In the genomic region with DNA sequence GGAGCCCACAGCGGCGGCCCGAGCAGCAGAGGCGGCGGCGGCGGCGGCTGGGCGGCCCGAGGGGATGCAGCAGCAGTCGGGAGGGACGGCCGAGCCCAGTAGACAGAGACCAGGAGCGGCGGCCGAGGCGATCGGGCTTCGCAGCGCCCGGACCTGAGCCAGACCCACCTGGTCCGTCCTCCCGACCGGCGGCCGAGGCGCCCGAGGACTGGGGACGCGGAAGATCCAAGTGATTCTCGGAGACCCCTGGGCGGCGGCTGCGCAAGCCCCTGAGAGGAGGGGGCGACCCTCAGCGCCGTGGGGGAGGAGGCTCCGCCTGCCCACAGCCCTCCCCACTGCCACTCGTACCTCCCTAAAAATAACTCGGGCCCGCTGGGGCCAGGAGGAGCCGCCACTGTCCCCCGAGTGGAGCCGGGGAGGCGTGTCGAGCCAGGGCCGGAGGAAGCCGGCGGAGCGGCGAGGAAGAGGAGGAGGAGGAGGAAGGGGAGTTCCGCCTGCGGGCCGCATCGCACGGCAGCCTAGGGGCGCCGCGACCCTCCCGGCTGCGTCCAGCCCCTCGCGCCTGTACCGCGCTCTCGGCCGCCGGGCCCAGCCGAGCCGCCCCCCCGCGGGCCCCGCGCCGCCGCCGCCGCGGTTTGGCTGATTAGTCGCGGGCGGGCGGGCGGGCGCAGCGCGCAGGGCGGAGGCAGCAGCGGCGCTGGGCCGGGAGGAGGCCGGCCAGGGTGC, we compare ENCODE assay signal across 8 cellular contexts. TPM values are rescaled to one million over a fixed set of nuclear protein-coding genes. Genes with fewer than 3 reads are reported as not detected.
A peak's percentile ranks its signal among the peaks of the same experiment; 100 is the strongest.
DNase-seq lines count a peak whose midpoint lies in the region; ATAC-seq and TF ChIP-seq lines count a peak whose summit lies in the region.

No MANE protein-coding gene starts in this region.

- H3K36me3 ChIP-seq in NT2/D1 (ENCODE audit: insufficient read depth, insufficient read length, low read length), result no peaks in the 10 kb centered on the region
- H3K36me3 ChIP-seq in fibroblast of lung (ENCODE audit: control insufficient read depth, insufficient read depth, low read length), result no peaks in the 10 kb centered on the region
- no peaks in the 10 kb centered on the region for H3K36me3 ChIP-seq in transverse colon

- no peaks in the 10 kb centered on the region for H3K27me3 Mint-ChIP-seq in activated T-helper 17 cell treated with anti-CD3 and anti-CD28 coated beads, Interleukin-2, amount 50 U/mL, for 72 hours
- peaks cover 0 to 4% of the 10 kb centered on the region in 2 donors for H3K27me3 Mint-ChIP-seq in natural killer cell (ENCODE audit: low read depth in 2 of 2)

- ATAC-seq in HG02870 (IDR thresholded peaks at IDR 0.05; ENCODE audit: unreplicated experiment), result peak; percentile 23
- peak; percentile 42 for ATAC-seq in activated T-helper 17 cell treated with anti-CD3 and anti-CD28 coated beads, Interleukin-2, amount 50 U/mL, for 72 hours (replicated peaks)
- ATAC-seq in natural killer cell, result peak; percentile 41 to 59 (median 43)

- H3K27ac Mint-ChIP-seq in activated T-helper 17 cell treated with anti-CD3 and anti-CD28 coated beads, Interleukin-2, amount 50 U/mL, for 72 hours, result peak overlapping the region; percentile 95
- peak overlapping the region; percentile 85 to 96 for H3K27ac Mint-ChIP-seq in natural killer cell

- peak overlapping the region; percentile 89 for H3K4me2 ChIP-seq in fibroblast of lung (ENCODE audit: extremely low read depth, insufficient read depth, low read length)

- no peaks in the 10 kb centered on the region for H4K20me1 ChIP-seq in fibroblast of lung (ENCODE audit: control insufficient read depth, extremely low read depth, insufficient read depth, low read length)

- peak overlapping the region; percentile 69 for H2AFZ ChIP-seq in fibroblast of lung (ENCODE audit: low read length)

- H3K9ac ChIP-seq in NT2/D1 (ENCODE audit: insufficient read length, low read depth), result peak overlapping the region; percentile 88
- H3K9ac ChIP-seq in fibroblast of lung (ENCODE audit: insufficient read depth, low read length), result peak overlapping the region; percentile 95

- peak overlapping the region; percentile 88 for H3K27ac ChIP-seq in fibroblast of lung (ENCODE audit: insufficient read depth, low read length)
- peak overlapping the region; percentile 97 to 100 (median 98) for H3K27ac ChIP-seq in transverse colon

- intact Hi-C loops in natural killer cell (cut with micrococcal nuclease) (loop anchor here (5.0 kb wide), 2 partner anchors 206 to 381 kb away; partner anchors contain the start of gene PPID), transverse colon (cut with DNase I; ENCODE audit: low total_unique reads) (loop anchor here (10.0 kb wide), 1 partner anchor 71 kb away; no protein-coding TSS in a partner anchor)

- in situ Hi-C loops in transverse colon (cut with MboI; ENCODE audit: low pct_ligation_motif_present in 1 of 4, low pct_unique_long_range_greater_than_20kb in 1 of 4, low sequenced_read_pairs in 3 of 4), result no loop called here

- DNase-seq in NCI-H2081 (lab: John Stamatoyannopoulos, UW), result peak; percentile 22 to 43
- no peak for DNase-seq in NCI-H2081 treated with DMSO at 0.1 percent for 48 hours (lab: John Stamatoyannopoulos, UW)
- DNase-seq in NT2/D1 (ENCODE audit: low read depth, low spot score), result no peak
- peak; percentile 45 to 47 for DNase-seq in fibroblast of lung (ENCODE audit: low read depth in 2 of 2)
- peak; percentile 51 for DNase-seq in natural killer cell
- peak; percentile 58 for DNase-seq in transverse colon

- TF ChIP-seq CTCF in fibroblast of lung (conservative IDR thresholded peaks at IDR 0.05 in 1 of 2, IDR thresholded peaks at IDR 0.05 in 1 of 2; ENCODE audit: low read depth in 1 of 2, low read length in 2 of 2) (no peak), natural killer cell (IDR thresholded peaks at IDR 0.05) (no peak), transverse colon (IDR thresholded peaks at IDR 0.05) (no peak)

- peaks cover 28% of the 10 kb centered on the region for H3K79me2 ChIP-seq in fibroblast of lung (ENCODE audit: control insufficient read depth, insufficient read depth, low read length)

- H3K9me3 Mint-ChIP-seq in activated T-helper 17 cell treated with anti-CD3 and anti-CD28 coated beads, Interleukin-2, amount 50 U/mL, for 72 hours, result no peaks in the 10 kb centered on the region
- H3K9me3 Mint-ChIP-seq in natural killer cell, result no peaks in the 10 kb centered on the region

- peaks cover 46% of the 10 kb centered on the region for H3K4me1 Mint-ChIP-seq in activated T-helper 17 cell treated with anti-CD3 and anti-CD28 coated beads, Interleukin-2, amount 50 U/mL, for 72 hours
- peaks cover 30 to 38% of the 10 kb centered on the region in 2 donors for H3K4me1 Mint-ChIP-seq in natural killer cell

- peaks cover 20% of the 10 kb centered on the region for H3K36me3 Mint-ChIP-seq in activated T-helper 17 cell treated with anti-CD3 and anti-CD28 coated beads, Interleukin-2, amount 50 U/mL, for 72 hours (ENCODE audit: low read depth)
- no peaks in the 10 kb centered on the region for H3K36me3 Mint-ChIP-seq in natural killer cell

- TF ChIP-seq EP300 in transverse colon (IDR thresholded peaks at IDR 0.05; ENCODE audit: low read depth), result no peak

- H3K4me1 ChIP-seq in NT2/D1 (ENCODE audit: insufficient read depth, insufficient read length) (no peaks in the 10 kb centered on the region), fibroblast of lung (ENCODE audit: control insufficient read depth, extremely low read depth, insufficient read depth, low read length) (peaks cover 8% of the 10 kb centered on the region), transverse colon (peaks cover 7 to 41% (median 17%) of the 10 kb centered on the region in 4 donors)

- TF ChIP-seq POLR2A in transverse colon (IDR thresholded peaks at IDR 0.05), result no peak

- H3K4me3 ChIP-seq in NT2/D1 (ENCODE audit: insufficient read length, low read depth) (peak overlapping the region; percentile 73), fibroblast of lung (replicated peaks in 1 of 4; ENCODE audit: control extremely low read depth in 1 of 4, insufficient read depth in 1 of 4, low read depth in 3 of 4, low read length in 4 of 4) (peak overlapping the region; percentile 79 to 98 (median 85)), transverse colon (peak overlapping the region; percentile 93 to 99 (median 95))

- peak overlapping the region; percentile 86 for H3K4me3 Mint-ChIP-seq in activated T-helper 17 cell treated with anti-CD3 and anti-CD28 coated beads, Interleukin-2, amount 50 U/mL, for 72 hours
- peak overlapping the region; percentile 75 for H3K4me3 Mint-ChIP-seq in natural killer cell

- H3K27me3 ChIP-seq in NT2/D1 (ENCODE audit: insufficient read depth, insufficient read length) (peaks cover 18% of the 10 kb centered on the region), fibroblast of lung (ENCODE audit: control insufficient read depth, insufficient read depth, low read length) (no peaks in the 10 kb centered on the region), transverse colon (no peaks in the 10 kb centered on the region)

- 1% methylated on average over 37 of the region's 92 CpGs; no CpG with 5 or more reads in 1 of the 2 donors for WGBS in transverse colon (ENCODE audit: low coverage in 1 of 2), 2 donors

- no peaks in the 10 kb centered on the region for H3K9me3 ChIP-seq in NT2/D1 (ENCODE audit: insufficient read depth, low read length)
- H3K9me3 ChIP-seq in fibroblast of lung (ENCODE audit: control insufficient read depth, insufficient read depth, low read depth, low read length), result no peaks in the 10 kb centered on the region
- H3K9me3 ChIP-seq in transverse colon, result no peaks in the 10 kb centered on the region

RNA-seq across cellular contexts. Expression of gene RAPGEF2, which starts 0.7 kb away (rescaled TPM):
- 10 to 100 TPM; 22.8 to 25.1 TPM for total RNA-seq in activated T-helper 17 cell treated with anti-CD3 and anti-CD28 coated beads, Interleukin-2, amount 50 U/mL, for 72 hours
- total RNA-seq in fibroblast of lung (29.8 and 58.5 TPM in 2 replicates), natural killer cell (10 to 100 TPM; 21.9 to 55.6 (median 27.6) TPM), transverse colon (10 to 100 TPM; 23.3 to 64.8 (median 49.6) TPM)
- 39.7 and 45.5 TPM in 2 replicates for polyA plus RNA-seq in fibroblast of lung
- 18.2 and 22.0 TPM in 2 replicates for polyA plus RNA-seq in fibroblast of lung (2012)
- polyA minus RNA-seq in fibroblast of lung (ENCODE audit: low replicate concordance), result 9.3 and 38.8 TPM in 2 replicates

Comparison
In these comparisons a context has a peak if more than half of its experiments do, and no peak if none do; other contexts are left out.
1. DNase-seq: peak in NCI-H2081 (2 of 2), fibroblast of lung (2 of 2), natural killer cell (single experiment) and transverse colon (single experiment); none in NCI-H2081 treated with DMSO at 0.1 percent for 48 hours (single experiment) and NT2/D1 (single experiment).
2. Peak in every context shown above with its lines, with median percentiles within 50 percentile points of each other: ATAC-seq and H3K4me3 ChIP-seq.